Comparison of ENCODE assay signal across 8 cellular contexts in genomic region chr6:134173007-134173690, GRCh38.
DNase-seq lines count a peak whose midpoint lies in the region; ATAC-seq, FAIRE-seq and TF ChIP-seq lines count a peak whose summit lies in the region.

No MANE protein-coding gene starts in this region.

- intact Hi-C loops in lower leg skin (cut with DNase I; ENCODE audit: low total_unique reads), result loop anchor here (5.0 to 10.0 kb wide), 3 partner anchors 472 to 709 kb away; no protein-coding TSS in a partner anchor

- no peaks in the 10 kb centered on the region for H3K27me3 ChIP-seq in astrocyte (ENCODE audit: insufficient read depth, low read length)
- peaks cover 14% of the 10 kb centered on the region for H3K27me3 ChIP-seq in thymus (ENCODE audit: control insufficient read depth, insufficient read depth)

- H3K4me2 ChIP-seq in astrocyte (ENCODE audit: low read length), result peak overlapping the region; percentile 93

- no peak overlapping the region for H2AFZ ChIP-seq in astrocyte (ENCODE audit: low read depth, low read length)

- no peak for DNase-seq in activated CD8-positive, alpha-beta memory T cell treated with anti-CD3 and anti-CD28 coated beads, Interleukin-2, amount 10 ng/mL, durations not matched to agents 7 days and 5 days
- no peak for DNase-seq in activated CD8-positive, alpha-beta memory T cell treated with anti-CD3 and anti-CD28 coated beads, Interleukin-2, amount 50 U/mL, for 48 hours
- DNase-seq in astrocyte (ENCODE audit: low read depth) (no peak), lower leg skin (ENCODE audit: low spot score in 2 of 2) (no peak), NCI-H2029 treated with DMSO at 0.1 percent for 48 hours (lab: John Stamatoyannopoulos, UW) (no peak)
- DNase-seq in stimulated activated CD8-positive, alpha-beta memory T cell treated with anti-CD3 and anti-CD28 coated beads, Interleukin-4, amount 100 ng/mL, for 48 hours, result no peak

- peaks cover 62% of the 10 kb centered on the region for H4K20me1 ChIP-seq in astrocyte (ENCODE audit: insufficient read depth, low read length)

- H3K4me1 Mint-ChIP-seq in activated CD8-positive, alpha-beta memory T cell treated with anti-CD3 and anti-CD28 coated beads, Interleukin-2, amount 10 ng/mL, durations not matched to agents 7 days and 5 days, result peaks cover 35% of the 10 kb centered on the region
- peaks cover 38% of the 10 kb centered on the region for H3K4me1 Mint-ChIP-seq in astrocyte (ENCODE audit: low read depth, unreplicated experiment)

- H3K27ac ChIP-seq in astrocyte (ENCODE audit: low read depth, low read length), result peak overlapping the region; percentile 41
- H3K27ac ChIP-seq in thymus (ENCODE audit: low read depth), result no peak overlapping the region

- H3K36me3 Mint-ChIP-seq in activated CD8-positive, alpha-beta memory T cell treated with anti-CD3 and anti-CD28 coated beads, Interleukin-2, amount 10 ng/mL, durations not matched to agents 7 days and 5 days, result peaks cover 35% of the 10 kb centered on the region
- H3K36me3 Mint-ChIP-seq in astrocyte (ENCODE audit: low read depth, unreplicated experiment), result peaks cover 34% of the 10 kb centered on the region

- peak overlapping the region; percentile 8 for H3K27ac Mint-ChIP-seq in activated CD8-positive, alpha-beta memory T cell treated with anti-CD3 and anti-CD28 coated beads, Interleukin-2, amount 10 ng/mL, durations not matched to agents 7 days and 5 days
- peak overlapping the region; percentile 55 for H3K27ac Mint-ChIP-seq in astrocyte (ENCODE audit: unreplicated experiment)

- no peak for TF ChIP-seq POLR2A in lower leg skin (IDR thresholded peaks at IDR 0.05)

- CTCF ChIA-PET in activated CD8-positive, alpha-beta memory T cell treated with anti-CD3 and anti-CD28 coated beads, Interleukin-2, amount 10 ng/mL, durations not matched to agents 7 days and 5 days (lab: Charles Lee), result interaction anchor here (0.6 to 2.5 kb wide), 16 partner anchors 8 to 767 kb away, joined by 3 to 22 read pairs (median 4); no protein-coding TSS in a partner anchor

- H3K9me3 Mint-ChIP-seq in activated CD8-positive, alpha-beta memory T cell treated with anti-CD3 and anti-CD28 coated beads, Interleukin-2, amount 10 ng/mL, durations not matched to agents 7 days and 5 days (ENCODE audit: low read depth), result no peaks in the 10 kb centered on the region
- no peaks in the 10 kb centered on the region for H3K9me3 Mint-ChIP-seq in astrocyte (ENCODE audit: unreplicated experiment)

- H3K36me3 ChIP-seq in astrocyte (ENCODE audit: insufficient read depth, low read length), result peaks cover 55% of the 10 kb centered on the region
- H3K36me3 ChIP-seq in thymus (ENCODE audit: control insufficient read depth, insufficient read depth), result peaks cover 37% of the 10 kb centered on the region

- whole genome bisulfite sequencing in lower leg skin, 2 donors, result 32 to 34% methylated on average over 8 of the region's 8 CpGs
- 86% methylated on average over 8 of the region's 8 CpGs for WGBS in thymus

- peak; percentile 49 for FAIRE-seq in astrocyte (lab: Jason Lieb, UNC)

- TF ChIP-seq CTCF in astrocyte (IDR thresholded peaks at IDR 0.05; ENCODE audit: insufficient read depth, low read depth, low read length) (no peak), lower leg skin (IDR thresholded peaks at IDR 0.05) (no peak)

- H3K9ac ChIP-seq in astrocyte (ENCODE audit: low read length), result peak overlapping the region; percentile 95

- H3K4me3 ChIP-seq in astrocyte (ENCODE audit: insufficient read depth, low read depth, low read length) (peak overlapping the region; percentile 95), lower leg skin (ENCODE audit: low read depth, poor library complexity, severe bottlenecking) (peak overlapping the region; percentile 41), thymus (ENCODE audit: low read length) (peak overlapping the region; percentile 65)

- H3K4me3 Mint-ChIP-seq in activated CD8-positive, alpha-beta memory T cell treated with anti-CD3 and anti-CD28 coated beads, Interleukin-2, amount 10 ng/mL, durations not matched to agents 7 days and 5 days, result peak overlapping the region; percentile 83
- H3K4me3 Mint-ChIP-seq in astrocyte (ENCODE audit: unreplicated experiment), result peak overlapping the region; percentile 100

- H3K4me1 ChIP-seq in astrocyte (ENCODE audit: insufficient read depth, low read length), result peaks cover 55% of the 10 kb centered on the region
- peaks cover 18% of the 10 kb centered on the region for H3K4me1 ChIP-seq in thymus (ENCODE audit: control insufficient read depth, insufficient read depth, low read length)

- H3K27me3 Mint-ChIP-seq in activated CD8-positive, alpha-beta memory T cell treated with anti-CD3 and anti-CD28 coated beads, Interleukin-2, amount 10 ng/mL, durations not matched to agents 7 days and 5 days, result no peaks in the 10 kb centered on the region
- H3K27me3 Mint-ChIP-seq in astrocyte (ENCODE audit: low read depth, unreplicated experiment), result no peaks in the 10 kb centered on the region

- ATAC-seq in activated CD8-positive, alpha-beta memory T cell treated with anti-CD3 and anti-CD28 coated beads, Interleukin-2, amount 10 ng/mL, durations not matched to agents 7 days and 5 days, result no peak
- no peak for ATAC-seq in GM21576 (IDR thresholded peaks at IDR 0.05; ENCODE audit: unreplicated experiment)

- peaks cover 52% of the 10 kb centered on the region for H3K79me2 ChIP-seq in astrocyte (ENCODE audit: insufficient read depth, low read length)

- H3K9me3 ChIP-seq in astrocyte (ENCODE audit: insufficient read depth, low read depth, low read length) (no peaks in the 10 kb centered on the region), thymus (ENCODE audit: control insufficient read depth) (no peaks in the 10 kb centered on the region)

Comparison
In these comparisons a context has a peak if more than half of its experiments do, and no peak if none do; other contexts are left out.
1. H3K4me3 ChIP-seq: peak in every context shown above with its lines; median percentile 95 in astrocyte; 65 in thymus; 41 in lower leg skin.